ENCODE assay signal across 8 cellular contexts in the genomic region with DNA sequence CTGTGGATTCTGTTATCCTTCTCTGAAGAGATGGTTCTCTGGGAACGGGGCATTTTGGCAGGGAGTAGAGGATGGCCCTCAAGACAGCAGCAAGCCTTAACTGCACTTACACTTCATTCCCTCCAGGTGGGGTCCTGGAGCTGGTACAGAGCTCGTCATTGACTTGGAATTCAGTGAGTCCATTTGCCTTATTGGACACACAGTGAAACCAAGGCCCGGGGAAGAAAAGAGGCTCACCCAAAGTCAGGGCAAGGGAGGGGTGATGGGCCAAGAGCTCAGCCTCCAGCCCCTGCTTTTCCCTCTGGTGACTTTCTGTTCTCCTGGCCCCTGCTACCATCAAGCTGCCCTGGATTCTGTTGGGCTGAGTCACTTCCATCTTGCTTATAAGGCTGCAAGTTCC.
DNase-seq lines count a peak whose midpoint lies in the region; ATAC-seq, FAIRE-seq and TF ChIP-seq lines count a peak whose summit lies in the region.

No MANE protein-coding gene starts in this region.

- H4K20me1 ChIP-seq in osteoblast (ENCODE audit: insufficient read depth, low read length), result no peaks in the 10 kb centered on the region

- peaks cover 21 to 29% (median 28%) of the 10 kb centered on the region in 3 donors for H3K27me3 Mint-ChIP-seq in CD14-positive monocyte (ENCODE audit: low read depth in 3 of 3)

- peak overlapping the region; percentile 13 for H3K4me3 ChIP-seq in osteoblast (ENCODE audit: insufficient read depth, low read length)

- FAIRE-seq in GM19239 (lab: Jason Lieb, UNC), result peak; percentile 18

- peaks cover 2 to 11% (median 8%) of the 10 kb centered on the region in 7 donors for H3K9me3 Mint-ChIP-seq in CD14-positive monocyte

- peaks cover 10% of the 10 kb centered on the region for H3K27me3 ChIP-seq in osteoblast (ENCODE audit: insufficient read depth, low read length)

- intact Hi-C loops in CD14-positive monocyte (cut with micrococcal nuclease), result no loop called here

- ATAC-seq in HG03097 (IDR thresholded peaks at IDR 0.05; ENCODE audit: low FRiP score, unreplicated experiment) (no peak), HG02571 (IDR thresholded peaks at IDR 0.05; ENCODE audit: unreplicated experiment) (no peak)

- H3K36me3 Mint-ChIP-seq in CD14-positive monocyte, result no peaks in the 10 kb centered on the region

- no peaks in the 10 kb centered on the region for H3K9me3 ChIP-seq in osteoblast (ENCODE audit: low read depth, low read length)

- no peaks in the 10 kb centered on the region for H3K79me2 ChIP-seq in osteoblast (ENCODE audit: insufficient read depth, low read length)

- DNase-seq in CD14-positive monocyte (ENCODE audit: low spot score) (no peak), GM19239 (ENCODE audit: insufficient read length, low spot score) (peak; percentile 37), NCI-H748 treated with DMSO at 0.1 percent for 48 hours (lab: John Stamatoyannopoulos, UW) (peak; percentile 5), dedifferentiated amniotic fluid mesenchymal stem cell (ENCODE audit: extremely low spot score) (peak; percentile 31), osteoblast (ENCODE audit: insufficient read length, low spot score, missing footprints) (peak; percentile 97), inferior parietal cortex (ENCODE audit: extremely low spot score) (no peak)

- no peaks in the 10 kb centered on the region for H3K36me3 ChIP-seq in osteoblast (ENCODE audit: insufficient read depth, low read length)

- peaks cover 8% of the 10 kb centered on the region for H3K4me1 Mint-ChIP-seq in CD14-positive monocyte

- peak overlapping the region; percentile 30 for H2AFZ ChIP-seq in osteoblast (ENCODE audit: low read length)

- H3K27ac Mint-ChIP-seq in CD14-positive monocyte, result no peak overlapping the region

- peak overlapping the region; percentile 20 for H3K27ac ChIP-seq in osteoblast (ENCODE audit: low read depth, low read length)

- TF ChIP-seq CTCF in CD14-positive monocyte (IDR thresholded peaks at IDR 0.05) (peak; percentile 74), osteoblast (IDR thresholded peaks at IDR 0.05; ENCODE audit: extremely low read depth, low read depth, low read length) (peak; percentile 68)

- peak overlapping the region; percentile 21 for H3K4me2 ChIP-seq in osteoblast (ENCODE audit: insufficient read depth, low read length)

- H3K4me3 Mint-ChIP-seq in CD14-positive monocyte, result no peak overlapping the region

- peaks cover 11% of the 10 kb centered on the region for H3K4me1 ChIP-seq in osteoblast (ENCODE audit: insufficient read depth, low read length)

Comparison
In these comparisons a context has a peak if more than half of its experiments do, and no peak if none do; other contexts are left out.
1. DNase-seq: peak in GM19239 (single experiment), NCI-H748 treated with DMSO at 0.1 percent for 48 hours (single experiment), dedifferentiated amniotic fluid mesenchymal stem cell (single experiment) and osteoblast (single experiment); none in CD14-positive monocyte (single experiment) and inferior parietal cortex (single experiment).